Comparison of ENCODE assay signal across 8 cellular contexts in the genomic region with DNA sequence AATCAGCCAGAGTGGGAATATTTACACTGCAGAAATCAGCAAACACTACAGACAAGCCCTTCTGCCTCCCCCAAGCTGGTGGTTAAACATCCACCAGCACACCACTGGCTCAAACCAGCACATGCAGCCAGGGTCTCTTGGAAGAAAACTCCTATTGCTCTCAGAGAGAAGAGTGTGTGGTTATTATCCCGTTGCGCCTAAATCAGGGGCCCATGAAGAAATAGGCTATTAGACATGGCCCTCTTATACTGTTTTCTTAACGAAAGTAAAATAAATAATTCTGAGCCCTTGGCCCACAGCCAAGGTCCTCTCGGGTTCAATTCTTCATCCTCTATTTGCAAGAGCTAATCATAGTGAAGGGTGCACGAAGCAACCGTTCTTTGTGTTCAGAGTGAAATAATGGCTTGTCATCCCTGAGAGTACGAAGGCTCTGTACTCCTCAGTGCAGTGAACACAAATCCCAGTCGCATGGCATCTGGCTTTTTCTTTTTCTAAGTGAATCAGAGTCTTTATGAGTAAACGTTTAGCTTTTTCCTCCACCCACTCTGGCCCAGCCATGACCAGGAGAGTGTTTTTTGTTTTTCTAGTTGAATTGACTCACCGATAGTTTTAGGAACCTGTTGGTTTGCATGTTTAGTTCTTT. TPM values are rescaled to one million over a fixed set of nuclear protein-coding genes. Genes with fewer than 3 reads are reported as not detected.
DNase-seq lines count a peak whose midpoint lies in the region; ATAC-seq, FAIRE-seq and TF ChIP-seq lines count a peak whose summit lies in the region.

No MANE protein-coding gene starts in this region.

- H3K27ac ChIP-seq in kidney (ENCODE audit: low read depth in 2 of 2, low read length in 2 of 2), result peak overlapping the region; percentile 47 to 84
- H3K27ac ChIP-seq in testis, result no peak overlapping the region
- H3K27ac ChIP-seq in Peyer's patch, result no peak overlapping the region

- H3K9me3 ChIP-seq in kidney (ENCODE audit: control insufficient read depth in 1 of 2, low read length in 2 of 2) (no peaks in the 10 kb centered on the region), testis (no peaks in the 10 kb centered on the region), Peyer's patch (no peaks in the 10 kb centered on the region)

- H3K9ac ChIP-seq in kidney (ENCODE audit: low read length in 2 of 2), result peak overlapping the region in 1 of 2 donors; percentile 3

- H3K4me3 ChIP-seq in kidney (ENCODE audit: low read length in 2 of 2), result peak overlapping the region in 1 of 2 donors; percentile 31
- H3K4me3 ChIP-seq in testis, result no peak overlapping the region
- H3K4me3 ChIP-seq in Peyer's patch, result no peak overlapping the region

- ATAC-seq in GM19452 (IDR thresholded peaks at IDR 0.05; ENCODE audit: unreplicated experiment) (peak; percentile 57), HG03565 (IDR thresholded peaks at IDR 0.05; ENCODE audit: unreplicated experiment) (peak; percentile 70), SK-N-SH treated with all-trans-retinoic acid at 6 μM for 48 hours (peak; percentile 90)

- intact Hi-C loops in kidney (cut with DNase I), result no loop called here
- intact Hi-C loops in testis (cut with DNase I; ENCODE audit: low total_unique reads), result no loop called here

- peaks cover 2 to 5% of the 10 kb centered on the region in 2 donors for H3K4me1 ChIP-seq in kidney (ENCODE audit: control insufficient read depth in 1 of 2, insufficient read depth in 1 of 2, low read depth in 1 of 2, low read length in 2 of 2)
- H3K4me1 ChIP-seq in testis, result no peaks in the 10 kb centered on the region
- no peaks in the 10 kb centered on the region for H3K4me1 ChIP-seq in Peyer's patch

- DNase-seq in DMS153 treated with DMSO at 0.1 percent for 48 hours (lab: John Stamatoyannopoulos, UW; ENCODE audit: unreplicated experiment) (peak; percentile 52), kidney (no peak), testis (no peak), mesenteric fat pad (ENCODE audit: low spot score) (no peak), Peyer's patch (no peak)

- no peak for TF ChIP-seq CTCF in kidney (IDR thresholded peaks at IDR 0.05; ENCODE audit: borderline replicate concordance, extremely low read depth, insufficient read depth)
- no peak for TF ChIP-seq CTCF in testis (IDR thresholded peaks at IDR 0.05)
- no peak for TF ChIP-seq CTCF in Peyer's patch (IDR thresholded peaks at IDR 0.05)

- TF ChIP-seq POLR2A in testis (IDR thresholded peaks at IDR 0.05) (no peak), Peyer's patch (IDR thresholded peaks at IDR 0.05) (no peak)

- no peaks in the 10 kb centered on the region for H3K36me3 ChIP-seq in kidney (ENCODE audit: control insufficient read depth in 1 of 2, insufficient read depth in 2 of 2, low read length in 2 of 2)
- no peaks in the 10 kb centered on the region for H3K36me3 ChIP-seq in testis (ENCODE audit: low read depth, missing control alignments)
- H3K36me3 ChIP-seq in Peyer's patch, result no peaks in the 10 kb centered on the region

- 39 to 43% methylated on average over 10 of the region's 10 CpGs for WGBS in testis, 2 donors

- FAIRE-seq in kidney (lab: Jason Lieb, UNC), result no peak

- H3K27me3 ChIP-seq in testis, result no peaks in the 10 kb centered on the region
- no peaks in the 10 kb centered on the region for H3K27me3 ChIP-seq in Peyer's patch

TF ChIP-seq in SK-N-SH treated with all-trans-retinoic acid at 6 μM for 48 hours, 23 proteins besides CTCF, POLR2A, EP300 and RAD21:
- TF ChIP-seq ZNF565 (CRISPR knock-in tag; conservative IDR thresholded peaks at IDR 0.05; ENCODE audit: low read depth) (no peak), RARB (CRISPR knock-in tag; IDR thresholded peaks at IDR 0.05) (no peak), ZC3H10 (CRISPR knock-in tag; IDR thresholded peaks at IDR 0.05) (no peak), CSDC2 (CRISPR knock-in tag; IDR thresholded peaks at IDR 0.05) (no peak), TCF4 (CRISPR knock-in tag; IDR thresholded peaks at IDR 0.05; ENCODE audit: borderline replicate concordance) (no peak), ZFP30 (CRISPR knock-in tag; IDR thresholded peaks at IDR 0.05) (no peak), ESRRG (CRISPR knock-in tag; IDR thresholded peaks at IDR 0.05) (no peak), ZFP3 (CRISPR knock-in tag; IDR thresholded peaks at IDR 0.05) (no peak), OSR1 (CRISPR knock-in tag; IDR thresholded peaks at IDR 0.05) (no peak), TOX (CRISPR knock-in tag; IDR thresholded peaks at IDR 0.05; ENCODE audit: borderline replicate concordance) (no peak), ZNF70 (CRISPR knock-in tag; IDR thresholded peaks at IDR 0.05) (no peak)
- TF ChIP-seq, protein P1, sequence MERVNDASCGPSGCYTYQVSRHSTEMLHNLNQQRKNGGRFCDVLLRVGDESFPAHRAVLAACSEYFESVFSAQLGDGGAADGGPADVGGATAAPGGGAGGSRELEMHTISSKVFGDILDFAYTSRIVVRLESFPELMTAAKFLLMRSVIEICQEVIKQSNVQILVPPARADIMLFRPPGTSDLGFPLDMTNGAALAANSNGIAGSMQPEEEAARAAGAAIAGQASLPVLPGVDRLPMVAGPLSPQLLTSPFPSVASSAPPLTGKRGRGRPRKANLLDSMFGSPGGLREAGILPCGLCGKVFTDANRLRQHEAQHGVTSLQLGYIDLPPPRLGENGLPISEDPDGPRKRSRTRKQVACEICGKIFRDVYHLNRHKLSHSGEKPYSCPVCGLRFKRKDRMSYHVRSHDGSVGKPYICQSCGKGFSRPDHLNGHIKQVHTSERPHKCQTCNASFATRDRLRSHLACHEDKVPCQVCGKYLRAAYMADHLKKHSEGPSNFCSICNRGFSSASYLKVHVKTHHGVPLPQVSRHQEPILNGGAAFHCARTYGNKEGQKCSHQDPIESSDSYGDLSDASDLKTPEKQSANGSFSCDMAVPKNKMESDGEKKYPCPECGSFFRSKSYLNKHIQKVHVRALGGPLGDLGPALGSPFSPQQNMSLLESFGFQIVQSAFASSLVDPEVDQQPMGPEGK (CRISPR knock-in tag; IDR thresholded peaks at IDR 0.05; ENCODE audit: borderline replicate concordance), result no peak
- TF ChIP-seq, protein P2, sequence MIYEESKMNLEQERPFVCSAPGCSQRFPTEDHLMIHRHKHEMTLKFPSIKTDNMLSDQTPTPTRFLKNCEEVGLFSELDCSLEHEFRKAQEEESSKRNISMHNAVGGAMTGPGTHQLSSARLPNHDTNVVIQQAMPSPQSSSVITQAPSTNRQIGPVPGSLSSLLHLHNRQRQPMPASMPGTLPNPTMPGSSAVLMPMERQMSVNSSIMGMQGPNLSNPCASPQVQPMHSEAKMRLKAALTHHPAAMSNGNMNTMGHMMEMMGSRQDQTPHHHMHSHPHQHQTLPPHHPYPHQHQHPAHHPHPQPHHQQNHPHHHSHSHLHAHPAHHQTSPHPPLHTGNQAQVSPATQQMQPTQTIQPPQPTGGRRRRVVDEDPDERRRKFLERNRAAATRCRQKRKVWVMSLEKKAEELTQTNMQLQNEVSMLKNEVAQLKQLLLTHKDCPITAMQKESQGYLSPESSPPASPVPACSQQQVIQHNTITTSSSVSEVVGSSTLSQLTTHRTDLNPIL (CRISPR knock-in tag; IDR thresholded peaks at IDR 0.05; ENCODE audit: low read depth), result no peak
- TF ChIP-seq, protein P3, sequence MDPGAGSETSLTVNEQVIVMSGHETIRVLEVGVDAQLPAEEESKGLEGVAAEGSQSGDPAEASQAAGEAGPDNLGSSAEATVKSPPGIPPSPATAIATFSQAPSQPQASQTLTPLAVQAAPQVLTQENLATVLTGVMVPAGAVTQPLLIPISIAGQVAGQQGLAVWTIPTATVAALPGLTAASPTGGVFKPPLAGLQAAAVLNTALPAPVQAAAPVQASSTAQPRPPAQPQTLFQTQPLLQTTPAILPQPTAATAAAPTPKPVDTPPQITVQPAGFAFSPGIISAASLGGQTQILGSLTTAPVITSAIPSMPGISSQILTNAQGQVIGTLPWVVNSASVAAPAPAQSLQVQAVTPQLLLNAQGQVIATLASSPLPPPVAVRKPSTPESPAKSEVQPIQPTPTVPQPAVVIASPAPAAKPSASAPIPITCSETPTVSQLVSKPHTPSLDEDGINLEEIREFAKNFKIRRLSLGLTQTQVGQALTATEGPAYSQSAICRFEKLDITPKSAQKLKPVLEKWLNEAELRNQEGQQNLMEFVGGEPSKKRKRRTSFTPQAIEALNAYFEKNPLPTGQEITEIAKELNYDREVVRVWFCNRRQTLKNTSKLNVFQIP (CRISPR knock-in tag; IDR thresholded peaks at IDR 0.05; ENCODE audit: borderline replicate concordance, low read depth), result no peak

RNA-seq across cellular contexts. Expression of a gene that starts 33.4 kb away (rescaled TPM):
- total RNA-seq in kidney, result 124 TPM
- polyA plus RNA-seq in kidney (ENCODE audit: insufficient read depth, low read depth, low replicate concordance), result 61.5 TPM
- 10 to 100 TPM; 51.7 to 95.1 TPM for total RNA-seq in testis
- 17.8 TPM for polyA plus RNA-seq in testis (ENCODE audit: insufficient read depth, low read depth, low replicate concordance)
- total RNA-seq in mesenteric fat pad, result 53.3 TPM
- 100 to 1,000 TPM; 182 to 423 (median 320) TPM for total RNA-seq in Peyer's patch

Comparison
In these comparisons a context has a peak if more than half of its experiments do, and no peak if none do; other contexts are left out.
1. H3K27ac ChIP-seq: peak in kidney (2 of 2); none in testis (0 of 2) and Peyer's patch (0 of 4).
2. Peak in every context shown above with its lines, with median percentiles within 50 percentile points of each other: ATAC-seq.